ENCODE assay signal across 2 cellular contexts in genomic region chr19:47405854-47406417, GRCh38.
TF ChIP-seq lines count a peak whose summit lies in the region.

No MANE protein-coding gene starts in this region.

TF ChIP-seq in IMR-90, 13 proteins besides CTCF, POLR2A, EP300 and RAD21:
- TF ChIP-seq CEBPB (IDR thresholded peaks at IDR 0.05; ENCODE audit: low read depth, low read length) (no peak), MAZ (IDR thresholded peaks at IDR 0.05; ENCODE audit: borderline replicate concordance, low read depth, low read length) (no peak), USF2 (IDR thresholded peaks at IDR 0.05; ENCODE audit: low read depth, low read length) (no peak), BHLHE40 (IDR thresholded peaks at IDR 0.05; ENCODE audit: low read depth, low read length) (no peak), NFE2L2 (IDR thresholded peaks at IDR 0.05; ENCODE audit: low read depth, low read length) (no peak), RFX5 (IDR thresholded peaks at IDR 0.05; ENCODE audit: low read depth, low read length) (no peak)

TF ChIP-seq in H1, 55 proteins besides CTCF, POLR2A, EP300 and RAD21:
- TF ChIP-seq SIX5 (IDR thresholded peaks at IDR 0.05; ENCODE audit: low read depth, low read length): no peak
- TF ChIP-seq HDAC6 (IDR thresholded peaks at IDR 0.05; ENCODE audit: low read depth, low read length): no peak
- TF ChIP-seq USF2 (IDR thresholded peaks at IDR 0.05; ENCODE audit: low read length): no peak
- TF ChIP-seq CEBPB (IDR thresholded peaks at IDR 0.05; ENCODE audit: low read depth, low read length): no peak
- TF ChIP-seq NANOG (IDR thresholded peaks at IDR 0.05; ENCODE audit: insufficient read depth, low read depth, low read length, poor library complexity, severe bottlenecking): no peak
- TF ChIP-seq SUZ12 (IDR thresholded peaks at IDR 0.05; ENCODE audit: low read length): no peak
- TF ChIP-seq KDM4A (IDR thresholded peaks at IDR 0.05; ENCODE audit: low read depth, low read length, severe bottlenecking): no peak
